Comparison of ENCODE assay signal across 35 cellular contexts in genomic region chr5:7363067-7363677, GRCh38. TPM values are rescaled to one million over a fixed set of nuclear protein-coding genes. Genes with fewer than 3 reads are reported as not detected.
"Had no signal": no experiment of that assay in that cellular context is flagged by ENCODE, and none has a peak within 500 bp of the region (broad histone marks: within the 10 kb centered on the region; RNA-seq: fewer than 3 reads in every experiment).

No MANE protein-coding gene starts in this region.

- DNase-seq: activated CD4-positive, alpha-beta T cell treated with anti-CD3 and anti-CD28 coated beads, Interleukin-2, amount 50 U/mL, for 4 hours; activated CD8-positive, alpha-beta T cell treated with anti-CD3 and anti-CD28 coated beads for 36 hours; activated effector memory CD4-positive, alpha-beta T cell treated with anti-CD3 and anti-CD28 coated beads, Interleukin-2, amount 50 U/mL, for 16 hours; activated naive CD4-positive, alpha-beta T cell; activated naive CD4-positive, alpha-beta T cell treated with anti-CD3 and anti-CD28 coated beads, Interleukin-2, amount 50 U/mL, for 16 hours; activated naive CD8-positive, alpha-beta T cell treated with anti-CD3 and anti-CD28 coated beads for 36 hours; activated T-cell treated with anti-CD3 and anti-CD28 coated beads, Interleukin-2, amount 50 U/mL, for 1 hour; activated T-cell treated with anti-CD3 and anti-CD28 coated beads, Interleukin-2, amount 50 U/mL, for 72 hours; amniotic stem cell; aorta; brain microvascular endothelial cell; MM.1S; MV-4-11; NCI-H1092; NCI-H1436 treated with DMSO at 0.1 percent for 48 hours; NCI-H1694 treated with DMSO at 0.1 percent for 48 hours; NCI-H2029; NCI-H2171; NCI-H510A; NCI-H526; NCI-H748 treated with DMSO at 0.1 percent for 48 hours; NK-92 treated with Interleukin-12 subunit alpha and Interleukin-12 subunit beta, amount 100 ng/mL, for 24 hours; OCI-M1; Right ventricle myocardium superior; T1000; WERI-Rb-1 had no signal

- H3K4me2 ChIP-seq: KMS-11 had no signal

- H3K9ac ChIP-seq: KMS-11 had no signal

- H3K36me3 Mint-ChIP-seq: activated naive CD8-positive, alpha-beta T cell treated with anti-CD3 and anti-CD28 coated beads for 36 hours had no signal

- H3K27ac Mint-ChIP-seq: activated CD4-positive, alpha-beta T cell treated with anti-CD3 and anti-CD28 coated beads, Interleukin-2, amount 10 ng/mL, durations not matched to agents 24 days and 14 days; activated CD8-positive, alpha-beta T cell treated with anti-CD3 and anti-CD28 coated beads for 36 hours; activated naive CD8-positive, alpha-beta T cell treated with anti-CD3 and anti-CD28 coated beads for 36 hours; activated T-cell treated with anti-CD3 and anti-CD28 coated beads, Interleukin-2, amount 50 U/mL, for 72 hours; activated T-helper 17 cell treated with anti-CD3 and anti-CD28 coated beads, Interleukin-2, amount 50 U/mL, for 72 hours had no signal

- H3K27me3 Mint-ChIP-seq: activated CD4-positive, alpha-beta T cell treated with anti-CD3 and anti-CD28 coated beads, Interleukin-2, amount 10 ng/mL, durations not matched to agents 24 days and 14 days; activated CD8-positive, alpha-beta T cell treated with anti-CD3 and anti-CD28 coated beads for 36 hours; activated naive CD8-positive, alpha-beta T cell treated with anti-CD3 and anti-CD28 coated beads for 36 hours; central memory CD8-positive, alpha-beta T cell had no signal

- H3K9me3 Mint-ChIP-seq: activated CD4-positive, alpha-beta T cell treated with anti-CD3 and anti-CD28 coated beads, Interleukin-2, amount 10 ng/mL, durations not matched to agents 24 days and 14 days had no signal

- H3K27me3 ChIP-seq: brain microvascular endothelial cell had no signal

- H3K36me3 ChIP-seq: brain microvascular endothelial cell, WERI-Rb-1 had no signal

- H3K4me1 Mint-ChIP-seq: activated CD4-positive, alpha-beta T cell treated with anti-CD3 and anti-CD28 coated beads, Interleukin-2, amount 10 ng/mL, durations not matched to agents 24 days and 14 days; activated naive CD8-positive, alpha-beta T cell treated with anti-CD3 and anti-CD28 coated beads for 36 hours; activated T-helper 17 cell treated with anti-CD3 and anti-CD28 coated beads, Interleukin-2, amount 50 U/mL, for 72 hours; central memory CD8-positive, alpha-beta T cell had no signal

- H3K4me3 Mint-ChIP-seq: activated CD4-positive, alpha-beta T cell treated with anti-CD3 and anti-CD28 coated beads, Interleukin-2, amount 10 ng/mL, durations not matched to agents 24 days and 14 days; activated CD8-positive, alpha-beta T cell treated with anti-CD3 and anti-CD28 coated beads for 36 hours; activated naive CD8-positive, alpha-beta T cell treated with anti-CD3 and anti-CD28 coated beads for 36 hours; activated T-cell treated with anti-CD3 and anti-CD28 coated beads, Interleukin-2, amount 50 U/mL, for 72 hours; activated T-helper 17 cell treated with anti-CD3 and anti-CD28 coated beads, Interleukin-2, amount 50 U/mL, for 72 hours; central memory CD8-positive, alpha-beta T cell had no signal

- H3K4me3 ChIP-seq: SK-N-MC had no signal

- H3K27ac ChIP-seq: brain microvascular endothelial cell, KMS-11, SK-N-MC, WERI-Rb-1 had no signal

- ATAC-seq: activated CD8-positive, alpha-beta T cell treated with anti-CD3 and anti-CD28 coated beads for 36 hours; activated T-cell treated with anti-CD3 and anti-CD28 coated beads, Interleukin-2, amount 50 U/mL, for 72 hours; activated T-helper 17 cell treated with anti-CD3 and anti-CD28 coated beads, Interleukin-2, amount 50 U/mL, for 72 hours had no signal

RNA-seq across cellular contexts. Expression of gene ADCY2, which starts 32.8 kb away (rescaled TPM):
- total RNA-seq: activated CD4-positive, alpha-beta T cell treated with anti-CD3 and anti-CD28 coated beads, Interleukin-2, amount 10 ng/mL, durations not matched to agents 24 days and 14 days; activated CD8-positive, alpha-beta memory T cell treated with anti-CD3 and anti-CD28 coated beads for 36 hours; activated CD8-positive, alpha-beta T cell treated with anti-CD3 and anti-CD28 coated beads for 36 hours; activated naive CD8-positive, alpha-beta T cell treated with anti-CD3 and anti-CD28 coated beads for 36 hours; activated T-cell treated with anti-CD3 and anti-CD28 coated beads, Interleukin-2, amount 50 U/mL, for 72 hours; activated T-helper 17 cell treated with anti-CD3 and anti-CD28 coated beads, Interleukin-2, amount 50 U/mL, for 72 hours; LHCN-M2; T-helper 1 cell treated with Interleukin-12 subunit alpha and Interleukin-12 subunit beta and Interleukin-4 antibody, amounts not matched to agents 30 ng/mL and 1 ng/mL, for 36 hours; T-helper 2 cell treated with Interferon-gamma antibody and Interleukin-4, amounts not matched to agents 100 ng/mL and 5 ng/mL, for 36 hours had no signal
